In genomic region chr6:54980511-54981275, GRCh38 we compare ENCODE assay signal across 22 cellular contexts.
DNase-seq lines count a peak whose midpoint lies in the region; ATAC-seq, FAIRE-seq and TF ChIP-seq lines count a peak whose summit lies in the region.
"Had no signal": no experiment of that assay in that cellular context is flagged by ENCODE, and none has a peak within 500 bp of the region (broad histone marks: within the 10 kb centered on the region; RNA-seq: fewer than 3 reads in every experiment).

No MANE protein-coding gene starts in this region.

- intact Hi-C loops in mammary epithelial cell (cut with micrococcal nuclease), result loop anchor here (5.0 kb wide), 1 partner anchor 133 kb away; the partner anchor contains the start of gene FAM83B

- 75% methylated on average over 13 of the region's 14 CpGs for WGBS in mammary epithelial cell (ENCODE audit: low coverage, missing lambda C conversion rate)
- WGBS in mesenchymal stem cell, result 83% methylated on average over 13 of the region's 14 CpGs

- H3K4me1 ChIP-seq in mammary epithelial cell (ENCODE audit: insufficient read depth, low read length) (peaks cover 15% of the 10 kb centered on the region), mesenchymal stem cell (ENCODE audit: control insufficient read depth, insufficient read depth, low read depth, low read length) (no peaks in the 10 kb centered on the region)
- H3K4me1 ChIP-seq: BLaER1 treated with 17β-estradiol and CSF1 and Interleukin-3, amounts not matched to agents 10 nM and 100 nM; esophagus squamous epithelium had no signal

- TF ChIP-seq CTCF in BJ (IDR thresholded peaks at IDR 0.05; ENCODE audit: insufficient read depth, low read depth, low read length) (no peak), mammary epithelial cell (conservative IDR thresholded peaks at IDR 0.05 in 1 of 2, IDR thresholded peaks at IDR 0.05 in 1 of 2; ENCODE audit: extremely low read depth in 1 of 2, insufficient read depth in 1 of 2, low read depth in 1 of 2, low read length in 2 of 2) (no peak)

- H2AFZ ChIP-seq in mammary epithelial cell (ENCODE audit: low read depth, low read length) (peak overlapping the region; percentile 60), mesenchymal stem cell (ENCODE audit: low read depth, low read length) (no peak overlapping the region)

- H4K8ac ChIP-seq in mesenchymal stem cell (ENCODE audit: low read length), result no peak overlapping the region

- CTCF ChIA-PET in BJ (lab: Yijun Ruan, JAX), result no interaction called here
- CTCF ChIA-PET in mammary epithelial cell (lab: Charles Lee; ENCODE audit: low non-redundant PET), result no interaction called here

- no peaks in the 10 kb centered on the region for H3K79me2 ChIP-seq in mammary epithelial cell (ENCODE audit: insufficient read depth, low read length)

- H3K36me3 ChIP-seq in BJ (ENCODE audit: control insufficient read depth, insufficient read depth, low read length) (no peaks in the 10 kb centered on the region), mammary epithelial cell (ENCODE audit: insufficient read depth, low read length) (no peaks in the 10 kb centered on the region), mesenchymal stem cell (ENCODE audit: control insufficient read depth in 1 of 2, insufficient read depth in 2 of 2, low read depth in 1 of 2, low read length in 2 of 2) (no peaks in the 10 kb centered on the region)
- H3K36me3 ChIP-seq: BLaER1 treated with 17β-estradiol and CSF1 and Interleukin-3, amounts not matched to agents 10 nM and 100 nM; esophagus squamous epithelium had no signal

- no peak overlapping the region for H2AK5ac ChIP-seq in mesenchymal stem cell (ENCODE audit: low read length, severe bottlenecking)

- H4K91ac ChIP-seq in mesenchymal stem cell (ENCODE audit: low read length), result no peak overlapping the region

- no peak overlapping the region for H3K23ac ChIP-seq in mesenchymal stem cell (ENCODE audit: low read length in 2 of 2)

- peak overlapping the region; percentile 79 for H3K27ac ChIP-seq in mammary epithelial cell (ENCODE audit: insufficient read depth, low read depth, low read length)
- no peak overlapping the region for H3K27ac ChIP-seq in mesenchymal stem cell (ENCODE audit: low read length, poor library complexity, severe bottlenecking)
- H3K27ac ChIP-seq: BLaER1 treated with 17β-estradiol and CSF1 and Interleukin-3, amounts not matched to agents 10 nM and 100 nM; coronary artery; esophagus squamous epithelium had no signal

- peaks cover 4% of the 10 kb centered on the region for H3K9me3 ChIP-seq in mammary epithelial cell (replicated peaks; ENCODE audit: insufficient read depth, low read length)
- peaks cover 14% of the 10 kb centered on the region for H3K9me3 ChIP-seq in mesenchymal stem cell (ENCODE audit: control insufficient read depth, low read length)
- H3K9me3 ChIP-seq: esophagus squamous epithelium, mucosa of descending colon had no signal

- dilution Hi-C loops in mammary epithelial cell (cut with HindIII; ENCODE audit: low sequenced_read_pairs), result no loop called here

- H3K14ac ChIP-seq in mesenchymal stem cell (ENCODE audit: low read length in 2 of 2), result no peak overlapping the region

- DNase-seq in BJ (ENCODE audit: low read depth), result peak; percentile 77
- no peak for DNase-seq in HTR-8/SVneo (ENCODE audit: insufficient read length, low spot score)
- DNase-seq in mammary epithelial cell, result peak; percentile 64
- peak; percentile 29 for DNase-seq in mesenchymal stem cell
- DNase-seq in HUDEP-2 (lab: John Stamatoyannopoulos, UW; ENCODE audit: unreplicated experiment in 76 of 76), result no peak
- DNase-seq in LoVo (ENCODE audit: low spot score), result no peak
- no peak for DNase-seq in hepatic stellate cell (ENCODE audit: low spot score)
- DNase-seq: activated CD8-positive, alpha-beta memory T cell treated with anti-CD3 and anti-CD28 coated beads, Interleukin-2, amount 10 ng/mL, durations not matched to agents 7 days and 5 days; activated effector memory CD4-positive, alpha-beta T cell treated with anti-CD3 and anti-CD28 coated beads, Interleukin-2, amount 50 U/mL, for 16 hours; DMS79; esophagus squamous epithelium; hypothalamus; mucosa of descending colon; NCI-H1436 treated with DMSO at 0.1 percent for 48 hours; NCI-H345; occipital lobe; stimulated activated CD4-positive, alpha-beta T cell treated with anti-CD3 and anti-CD28 coated beads, Interleukin-2, amount 100 ng/mL, for 24 hours had no signal

- H3K9ac ChIP-seq in mammary epithelial cell (ENCODE audit: insufficient read depth, low read length) (peak overlapping the region; percentile 42), mesenchymal stem cell (ENCODE audit: low read length) (no peak overlapping the region)
- H3K9ac ChIP-seq: BLaER1 treated with 17β-estradiol and CSF1 and Interleukin-3, amounts not matched to agents 10 nM and 100 nM had no signal

- no peak overlapping the region for H3K4ac ChIP-seq in mesenchymal stem cell (ENCODE audit: low read depth in 1 of 2, low read length in 2 of 2)

- no peaks in the 10 kb centered on the region for H4K20me1 ChIP-seq in mammary epithelial cell (ENCODE audit: insufficient read depth, low read length)
- H4K20me1 ChIP-seq: BLaER1 treated with 17β-estradiol and CSF1 and Interleukin-3, amounts not matched to agents 10 nM and 100 nM had no signal

- H3K4me2 ChIP-seq in mammary epithelial cell (ENCODE audit: insufficient read depth, low read depth, low read length) (peak overlapping the region; percentile 58), mesenchymal stem cell (ENCODE audit: low read length, poor library complexity, severe bottlenecking) (no peak overlapping the region)
- H3K4me2 ChIP-seq: BLaER1 treated with 17β-estradiol and CSF1 and Interleukin-3, amounts not matched to agents 10 nM and 100 nM had no signal

- no peaks in the 10 kb centered on the region for H3K79me1 ChIP-seq in mesenchymal stem cell (replicated peaks; ENCODE audit: low read length, poor library complexity, severe bottlenecking)

- no peak for ATAC-seq in GM19452 (IDR thresholded peaks at IDR 0.05; ENCODE audit: unreplicated experiment)
- ATAC-seq: activated CD4-positive, CD25-positive, alpha-beta regulatory T cell treated with anti-CD3 and anti-CD28 coated beads, Interleukin-2, amount 50 U/mL, for 24 hours; activated CD8-positive, alpha-beta memory T cell treated with anti-CD3 and anti-CD28 coated beads, Interleukin-2, amount 10 ng/mL, durations not matched to agents 7 days and 5 days; mucosa of descending colon; sciatic nerve had no signal

- POLR2A ChIA-PET in BJ (lab: Charles Lee), result no interaction called here

- BruUV-seq in mammary epithelial cell (replicated peaks; lab: Mats Ljungman, UMichigan), result no TSS peak

- H3K18ac ChIP-seq in mesenchymal stem cell (ENCODE audit: low read depth in 1 of 2, low read length in 2 of 2), result no peak overlapping the region

- H2BK120ac ChIP-seq in mesenchymal stem cell (ENCODE audit: low read depth, low read length), result no peak overlapping the region

- peak; percentile 16 for FAIRE-seq in HTR-8/SVneo (lab: Jason Lieb, UNC)

- H2BK12ac ChIP-seq in mesenchymal stem cell (ENCODE audit: low read length in 2 of 2), result no peak overlapping the region

- H3K27me3 ChIP-seq in BJ (ENCODE audit: control insufficient read depth, insufficient read depth, low read length), result no peaks in the 10 kb centered on the region
- H3K27me3 ChIP-seq in mammary epithelial cell (ENCODE audit: insufficient read depth, low read length), result no peaks in the 10 kb centered on the region
- no peaks in the 10 kb centered on the region for H3K27me3 ChIP-seq in mesenchymal stem cell (ENCODE audit: control insufficient read depth in 1 of 2, insufficient read depth in 1 of 2, low read length in 2 of 2)
- H3K27me3 ChIP-seq: BLaER1 treated with 17β-estradiol and CSF1 and Interleukin-3, amounts not matched to agents 10 nM and 100 nM; esophagus squamous epithelium had no signal

- H2BK5ac ChIP-seq in mesenchymal stem cell (ENCODE audit: low read depth, low read length, poor library complexity, severe bottlenecking), result no peak overlapping the region

- in situ Hi-C loops in mammary epithelial cell (cut with MboI; ENCODE audit: low sequenced_read_pairs in 2 of 2), result no loop called here

- H3K4me3 ChIP-seq in BJ (ENCODE audit: low read depth, low read length) (no peak overlapping the region), mammary epithelial cell (replicated peaks in 1 of 3; ENCODE audit: insufficient read depth in 1 of 3, low read depth in 2 of 3, low read length in 3 of 3) (no peak overlapping the region), mesenchymal stem cell (ENCODE audit: insufficient read depth in 1 of 2, low read depth in 1 of 2, low read length in 2 of 2) (no peak overlapping the region)
- H3K4me3 ChIP-seq: BLaER1 treated with 17β-estradiol and CSF1 and Interleukin-3, amounts not matched to agents 10 nM and 100 nM; coronary artery; esophagus squamous epithelium; mucosa of descending colon had no signal

- no peak overlapping the region for H2BK15ac ChIP-seq in mesenchymal stem cell (ENCODE audit: low read depth, poor library complexity, severe bottlenecking)

Comparison
In these comparisons a context has a peak if more than half of its experiments do, and no peak if none do; other contexts are left out.
1. DNase-seq: peak in BJ (single experiment), mammary epithelial cell (single experiment) and mesenchymal stem cell (single experiment); none in HTR-8/SVneo (single experiment), HUDEP-2 (0 of 76), LoVo (single experiment) and hepatic stellate cell (single experiment).